ENCODE assay signal across 11 cellular contexts in the genomic region with DNA sequence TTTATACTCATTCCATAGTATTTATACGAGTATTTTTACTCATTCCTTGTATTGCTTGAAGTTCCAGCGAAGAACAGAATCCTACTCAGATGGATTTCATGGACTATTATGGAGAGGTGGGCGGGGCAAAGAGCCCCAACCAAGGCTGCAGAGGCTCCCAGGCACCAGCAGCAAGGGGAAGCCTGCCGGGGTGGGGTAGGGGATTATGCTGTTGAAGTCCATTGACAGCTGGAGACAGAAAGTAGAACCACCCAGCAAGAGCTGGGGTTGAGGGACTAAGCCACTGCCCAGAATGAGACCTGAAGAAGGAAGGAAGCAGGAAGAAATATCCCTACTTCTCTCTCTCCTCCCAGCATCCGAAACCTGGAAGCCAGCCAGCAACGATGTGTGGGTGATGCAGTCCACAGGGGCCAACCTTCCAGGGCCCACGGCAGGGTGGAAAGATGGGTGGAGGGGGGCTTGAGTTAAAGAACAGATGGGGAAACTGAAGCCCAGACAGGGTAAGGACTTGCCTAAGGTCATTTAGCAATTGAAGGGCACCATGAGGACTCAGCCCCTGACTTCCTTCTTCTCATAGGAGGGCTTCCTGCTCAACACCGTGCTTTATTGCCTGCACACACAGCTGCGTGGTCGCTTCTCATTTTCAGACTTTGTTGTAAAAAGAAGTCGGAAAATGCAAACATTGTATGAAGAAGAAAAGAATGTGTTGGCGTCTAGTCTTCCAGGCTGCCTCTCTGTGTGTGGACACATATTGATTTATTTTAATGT.
DNase-seq lines count a peak whose midpoint lies in the region; ATAC-seq lines count a peak whose summit lies in the region.
"Had no signal": no experiment of that assay in that cellular context is flagged by ENCODE, and none has a peak within 500 bp of the region (broad histone marks: within the 10 kb centered on the region; RNA-seq: fewer than 3 reads in every experiment).

No MANE protein-coding gene starts in this region.

- intact Hi-C loops in dendritic cell treated with granulocyte-macrophage colony-stimulating factor and Interleukin-4, amounts not matched to agents 40 ng/mL and 50 ng/mL, for 4 days (cut with micrococcal nuclease), result no loop called here

- no peak overlapping the region for H3K4me3 Mint-ChIP-seq in dendritic cell treated with granulocyte-macrophage colony-stimulating factor and Interleukin-4, amounts not matched to agents 40 ng/mL and 50 ng/mL, for 4 days

- no peaks in the 10 kb centered on the region for H3K36me3 Mint-ChIP-seq in dendritic cell treated with granulocyte-macrophage colony-stimulating factor and Interleukin-4, amounts not matched to agents 40 ng/mL and 50 ng/mL, for 4 days (ENCODE audit: low read depth)

- H3K9me3 Mint-ChIP-seq in dendritic cell treated with granulocyte-macrophage colony-stimulating factor and Interleukin-4, amounts not matched to agents 40 ng/mL and 50 ng/mL, for 4 days, result no peaks in the 10 kb centered on the region

- DNase-seq in AML-193 (lab: John Stamatoyannopoulos, UW) (peak; percentile 54 to 55), ELR (ENCODE audit: low read depth) (peak; percentile 40), NCI-H82 treated with DMSO at 0.1 percent for 48 hours (lab: John Stamatoyannopoulos, UW; ENCODE audit: unreplicated experiment) (peak; percentile 45), T-helper 9 cell (no peak), activated gamma-delta T cell (lab: John Stamatoyannopoulos, UW) (no peak)
- no peak for DNase-seq in activated CD8-positive, alpha-beta memory T cell treated with anti-CD3 and anti-CD28 coated beads, Interleukin-2, amount 50 U/mL, for 48 hours
- DNase-seq: activated CD8-positive, alpha-beta memory T cell treated with anti-CD3 and anti-CD28 coated beads, Interleukin-2, amount 50 U/mL, for 4 hours; midbrain; NCI-H1417 treated with DMSO at 0.1 percent for 48 hours had no signal

- peaks cover 21% of the 10 kb centered on the region for H3K27me3 Mint-ChIP-seq in dendritic cell treated with granulocyte-macrophage colony-stimulating factor and Interleukin-4, amounts not matched to agents 40 ng/mL and 50 ng/mL, for 4 days

- H3K27ac Mint-ChIP-seq in dendritic cell treated with granulocyte-macrophage colony-stimulating factor and Interleukin-4, amounts not matched to agents 40 ng/mL and 50 ng/mL, for 4 days, result peak overlapping the region; percentile 48

- no peak for ATAC-seq in HG02642 (IDR thresholded peaks at IDR 0.05; ENCODE audit: poor library complexity, unreplicated experiment)

- H3K4me1 Mint-ChIP-seq in dendritic cell treated with granulocyte-macrophage colony-stimulating factor and Interleukin-4, amounts not matched to agents 40 ng/mL and 50 ng/mL, for 4 days (ENCODE audit: low read depth), result peaks cover 55% of the 10 kb centered on the region

Comparison
In these comparisons a context has a peak if more than half of its experiments do, and no peak if none do; other contexts are left out.
1. DNase-seq: peak in AML-193 (2 of 2), ELR (single experiment) and NCI-H82 treated with DMSO at 0.1 percent for 48 hours (single experiment); none in activated CD8-positive, alpha-beta memory T cell treated with anti-CD3 and anti-CD28 coated beads, Interleukin-2, amount 50 U/mL, for 48 hours (single experiment), T-helper 9 cell (single experiment) and activated gamma-delta T cell (single experiment).